1 cellular context compared by ENCODE assay signal in genomic region chr1:150487763-150488115, GRCh38.
TF ChIP-seq lines count a peak whose summit lies in the region.

No MANE protein-coding gene starts in this region.

TF ChIP-seq in H1, 55 proteins besides CTCF, POLR2A, EP300 and RAD21:
- TF ChIP-seq TCF12 (IDR thresholded peaks at IDR 0.05; ENCODE audit: low read depth, low read length) (no peak), HDAC2 (IDR thresholded peaks at IDR 0.05; ENCODE audit: borderline replicate concordance in 1 of 2, low read depth in 2 of 2, low read length in 2 of 2) (no peak), BACH1 (IDR thresholded peaks at IDR 0.05; ENCODE audit: low read length) (no peak), SP2 (IDR thresholded peaks at IDR 0.05; ENCODE audit: low read length) (no peak), BCL11A (IDR thresholded peaks at IDR 0.05; ENCODE audit: low read depth in 2 of 2, low read length in 2 of 2) (no peak), SAP30 (IDR thresholded peaks at IDR 0.05; ENCODE audit: insufficient read depth, insufficient replicate concordance, low read length) (no peak)
- TF ChIP-seq, protein P1, sequence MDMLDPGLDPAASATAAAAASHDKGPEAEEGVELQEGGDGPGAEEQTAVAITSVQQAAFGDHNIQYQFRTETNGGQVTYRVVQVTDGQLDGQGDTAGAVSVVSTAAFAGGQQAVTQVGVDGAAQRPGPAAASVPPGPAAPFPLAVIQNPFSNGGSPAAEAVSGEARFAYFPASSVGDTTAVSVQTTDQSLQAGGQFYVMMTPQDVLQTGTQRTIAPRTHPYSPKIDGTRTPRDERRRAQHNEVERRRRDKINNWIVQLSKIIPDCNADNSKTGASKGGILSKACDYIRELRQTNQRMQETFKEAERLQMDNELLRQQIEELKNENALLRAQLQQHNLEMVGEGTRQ (IDR thresholded peaks at IDR 0.05; ENCODE audit: low read length): no peak
TF ChIP-seq in H1: peak in this region for 0.
